Comparison of ENCODE assay signal across 9 cellular contexts in genomic region chr20:53934421-53935352, GRCh38.
DNase-seq lines count a peak whose midpoint lies in the region; ATAC-seq, FAIRE-seq and TF ChIP-seq lines count a peak whose summit lies in the region.
"Had no signal": no experiment of that assay in that cellular context is flagged by ENCODE, and none has a peak within 500 bp of the region (broad histone marks: within the 10 kb centered on the region; RNA-seq: fewer than 3 reads in every experiment).

No MANE protein-coding gene starts in this region.

- H3K4me2 ChIP-seq in osteoblast (ENCODE audit: insufficient read depth, low read length), result peak overlapping the region; percentile 65

- no peaks in the 10 kb centered on the region for H3K9me3 ChIP-seq in osteoblast (ENCODE audit: low read depth, low read length)

- no peaks in the 10 kb centered on the region for H3K36me3 ChIP-seq in osteoblast (ENCODE audit: insufficient read depth, low read length)

- no peak for FAIRE-seq in frontal cortex (lab: Jason Lieb, UNC)

- peaks cover 37% of the 10 kb centered on the region for H3K4me1 ChIP-seq in osteoblast (ENCODE audit: insufficient read depth, low read length)

- DNase-seq in GM13976 (ENCODE audit: low spot score), result peak; percentile 45
- no peak for DNase-seq in epithelial cell of prostate (ENCODE audit: low read depth, low spot score)
- DNase-seq in osteoblast (ENCODE audit: insufficient read length, low spot score, missing footprints), result peak; percentile 91
- DNase-seq in frontal cortex (ENCODE audit: low spot score in 2 of 2), result no peak

- H4K20me1 ChIP-seq in osteoblast (ENCODE audit: insufficient read depth, low read length), result no peaks in the 10 kb centered on the region

- H3K4me3 ChIP-seq in osteoblast (ENCODE audit: insufficient read depth, low read length), result peak overlapping the region; percentile 4

- in situ Hi-C loops in GM13976 (cut with MboI; ENCODE audit: low sequenced_read_pairs, unreplicated experiment), result loop anchor here (25.0 kb wide), 1 partner anchor 347 kb away; the partner anchor contains the start of gene ZNF217

- TF ChIP-seq CTCF in GM13976 (IDR thresholded peaks at IDR 0.05; ENCODE audit: borderline replicate concordance, control extremely low read depth, extremely low read depth, insufficient read depth, missing control alignments), result no peak
- TF ChIP-seq CTCF in osteoblast (IDR thresholded peaks at IDR 0.05; ENCODE audit: extremely low read depth, low read depth, low read length), result no peak

- peak; percentile 35 for ATAC-seq in HG02678 (IDR thresholded peaks at IDR 0.05; ENCODE audit: unreplicated experiment)
- no peak for ATAC-seq in GM21619 (IDR thresholded peaks at IDR 0.05; ENCODE audit: unreplicated experiment)
- ATAC-seq in HG02970 (IDR thresholded peaks at IDR 0.05; ENCODE audit: low FRiP score, unreplicated experiment), result no peak

- TF ChIP-seq POLR2A in Raji (IDR thresholded peaks at IDR 0.05; ENCODE audit: insufficient read depth, low read depth, low read length), result peak; percentile 56

- H3K79me2 ChIP-seq in osteoblast (ENCODE audit: insufficient read depth, low read length), result no peaks in the 10 kb centered on the region

- peak overlapping the region; percentile 84 for H2AFZ ChIP-seq in osteoblast (ENCODE audit: low read length)

- H3K27me3 ChIP-seq in osteoblast (ENCODE audit: insufficient read depth, low read length), result no peaks in the 10 kb centered on the region

- H3K27ac ChIP-seq in epithelial cell of prostate (peak overlapping the region; percentile 31), osteoblast (ENCODE audit: low read depth, low read length) (peak overlapping the region; percentile 81)
- H3K27ac ChIP-seq: VCaP had no signal

Comparison
In these comparisons a context has a peak if more than half of its experiments do, and no peak if none do; other contexts are left out.
1. DNase-seq: peak in GM13976 (single experiment) and osteoblast (single experiment); none in epithelial cell of prostate (single experiment) and frontal cortex (0 of 2).